11 cellular contexts compared by ENCODE assay signal in the genomic region with DNA sequence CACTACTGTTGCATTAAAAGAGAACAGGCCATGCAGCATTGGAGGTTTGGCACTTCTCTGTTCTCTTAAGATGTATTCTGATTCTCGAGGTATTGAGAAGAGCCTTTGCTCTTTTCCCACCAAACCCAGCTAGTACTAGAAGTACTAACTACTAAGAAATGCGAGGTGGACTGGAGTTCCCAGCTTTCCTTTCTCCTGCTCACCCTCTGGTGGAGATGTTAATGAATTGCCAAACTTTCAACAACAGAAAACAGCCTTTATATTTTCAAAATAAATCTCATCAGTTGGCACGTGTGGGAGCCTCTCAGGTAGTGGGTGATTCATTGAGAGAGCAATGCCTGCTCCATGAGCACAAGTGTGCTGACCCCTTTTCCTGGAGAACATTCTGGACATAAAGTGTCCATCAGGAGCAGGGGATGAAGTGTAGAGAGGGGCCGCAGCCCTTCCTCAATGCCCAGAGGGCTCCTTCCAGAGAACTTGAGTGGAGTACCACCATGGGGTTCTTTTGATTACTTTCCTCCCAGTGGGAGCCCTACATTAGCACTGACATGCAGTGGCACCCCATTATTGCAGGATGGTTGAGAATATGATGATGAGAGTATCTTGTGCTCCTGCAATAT. TPM values are rescaled to one million over a fixed set of nuclear protein-coding genes. Genes with fewer than 3 reads are reported as not detected.
DNase-seq lines count a peak whose midpoint lies in the region; ATAC-seq and TF ChIP-seq lines count a peak whose summit lies in the region.
"Had no signal": no experiment of that assay in that cellular context is flagged by ENCODE, and none has a peak within 500 bp of the region (broad histone marks: within the 10 kb centered on the region; RNA-seq: fewer than 3 reads in every experiment).

No MANE protein-coding gene starts in this region.

- H3K4me1 ChIP-seq in Panc1 (ENCODE audit: control insufficient read depth, insufficient read depth, low read length), result peaks cover 10% of the 10 kb centered on the region
- no peaks in the 10 kb centered on the region for H3K4me1 ChIP-seq in fibroblast of lung (ENCODE audit: control insufficient read depth, extremely low read depth, insufficient read depth, low read length)
- no peaks in the 10 kb centered on the region for H3K4me1 ChIP-seq in mucosa of descending colon (ENCODE audit: low read depth)

- H3K36me3 ChIP-seq in Panc1 (ENCODE audit: control insufficient read depth, insufficient read depth, low read length), result no peaks in the 10 kb centered on the region
- no peaks in the 10 kb centered on the region for H3K36me3 ChIP-seq in fibroblast of lung (ENCODE audit: control insufficient read depth, insufficient read depth, low read length)
- H3K36me3 ChIP-seq in mucosa of descending colon (ENCODE audit: low read depth), result no peaks in the 10 kb centered on the region

- H3K4me2 ChIP-seq in fibroblast of lung (ENCODE audit: extremely low read depth, insufficient read depth, low read length), result no peak overlapping the region

- no peaks in the 10 kb centered on the region for H4K20me1 ChIP-seq in fibroblast of lung (ENCODE audit: control insufficient read depth, extremely low read depth, insufficient read depth, low read length)

- DNase-seq in A172 (ENCODE audit: low spot score) (peak; percentile 74), GM12864 (ENCODE audit: low read depth) (no peak), Panc1 (ENCODE audit: low read depth, low spot score) (no peak), fibroblast of lung (ENCODE audit: low read depth in 2 of 2) (peak; percentile 53 to 60), head of caudate nucleus (no peak), mucosa of descending colon (no peak), DMS153 treated with DMSO at 0.1 percent for 48 hours (lab: John Stamatoyannopoulos, UW; ENCODE audit: unreplicated experiment) (no peak)
- no peak for DNase-seq in stimulated activated CD8-positive, alpha-beta memory T cell treated with anti-CD3 and anti-CD28 coated beads, Interleukin-4, amount 100 ng/mL, for 48 hours
- DNase-seq: activated CD4-positive, alpha-beta T cell treated with anti-CD3 and anti-CD28 coated beads, Interleukin-2, amount 50 U/mL, for 48 hours; effector memory CD4-positive, alpha-beta T cell; nucleus accumbens had no signal

- CTCF ChIA-PET in Panc1 (lab: Charles Lee), result interaction anchor here (0.6 to 1.1 kb wide), 5 partner anchors 11 to 254 kb away, joined by 3 to 4 read pairs (median 3); no protein-coding TSS in a partner anchor

- POLR2A ChIA-PET in Panc1 (lab: Charles Lee), result interaction anchor here (0.6 kb wide), 1 partner anchor 401 kb away, joined by 3 read pairs; no protein-coding TSS in a partner anchor

- H3K27me3 ChIP-seq in Panc1 (ENCODE audit: control insufficient read depth, insufficient read depth, low read length) (no peaks in the 10 kb centered on the region), fibroblast of lung (ENCODE audit: control insufficient read depth, insufficient read depth, low read length) (peaks cover 15% of the 10 kb centered on the region)

- H2AFZ ChIP-seq in fibroblast of lung (ENCODE audit: low read length), result no peak overlapping the region

- no TSS peak for BruUV-seq in Panc1 (replicated peaks; lab: Mats Ljungman, UMichigan)

- in situ Hi-C loops in Panc1 (cut with HindIII; ENCODE audit: low pct_unique_long_range_greater_than_20kb, low sequenced_read_pairs), result no loop called here

- no peaks in the 10 kb centered on the region for H3K9me3 ChIP-seq in Panc1 (ENCODE audit: control insufficient read depth, insufficient read depth, low read depth, low read length)
- no peaks in the 10 kb centered on the region for H3K9me3 ChIP-seq in fibroblast of lung (ENCODE audit: control insufficient read depth, insufficient read depth, low read depth, low read length)
- no peaks in the 10 kb centered on the region for H3K9me3 ChIP-seq in mucosa of descending colon

- intact Hi-C loops in Panc1 (cut with micrococcal nuclease; ENCODE audit: unreplicated experiment) (loop anchor here (5.0 to 10.0 kb wide), 3 partner anchors 146 to 294 kb away; no protein-coding TSS in a partner anchor), head of caudate nucleus (cut with DNase I) (loop anchor here (5.0 kb wide), 1 partner anchor 234 kb away; no protein-coding TSS in a partner anchor), mucosa of descending colon (cut with DNase I, micrococcal nuclease) (loop anchor here (5.0 to 10.0 kb wide), 3 partner anchors 76 to 234 kb away; no protein-coding TSS in a partner anchor)

- H3K79me2 ChIP-seq in fibroblast of lung (ENCODE audit: control insufficient read depth, insufficient read depth, low read length), result no peaks in the 10 kb centered on the region

- no peak overlapping the region for H3K4me3 ChIP-seq in GM12864 (ENCODE audit: low read depth, low read length)
- H3K4me3 ChIP-seq in Panc1 (ENCODE audit: low read depth in 2 of 2, low read length in 2 of 2), result no peak overlapping the region
- no peak overlapping the region for H3K4me3 ChIP-seq in fibroblast of lung (replicated peaks in 1 of 4; ENCODE audit: control extremely low read depth in 1 of 4, insufficient read depth in 1 of 4, low read depth in 3 of 4, low read length in 4 of 4)
- no peak overlapping the region for H3K4me3 ChIP-seq in mucosa of descending colon

- no peak for ATAC-seq in Panc1
- ATAC-seq in mucosa of descending colon, result no peak

- H3K27ac ChIP-seq in Panc1 (ENCODE audit: low read length) (no peak overlapping the region; the same call in 1 of the 2 replicates), fibroblast of lung (ENCODE audit: insufficient read depth, low read length) (no peak overlapping the region)

- TF ChIP-seq CTCF in GM12864 (IDR thresholded peaks at IDR 0.05; ENCODE audit: low read depth, low read length, missing control alignments), result peak; percentile 5
- TF ChIP-seq CTCF in Panc1 (IDR thresholded peaks at IDR 0.05), result peak; percentile 76
- TF ChIP-seq CTCF in fibroblast of lung (conservative IDR thresholded peaks at IDR 0.05 in 1 of 2, IDR thresholded peaks at IDR 0.05 in 1 of 2; ENCODE audit: low read depth in 1 of 2, low read length in 2 of 2), result peak; percentile 58 to 68
- TF ChIP-seq CTCF in mucosa of descending colon (IDR thresholded peaks at IDR 0.05), result no peak

- no peak overlapping the region for H3K9ac ChIP-seq in fibroblast of lung (ENCODE audit: insufficient read depth, low read length)

RNA-seq across cellular contexts. Expression of gene TMEM174, which starts 45.7 kb away (rescaled TPM):
- not detected in 2 replicates for total RNA-seq in A172 (2014; rRNA removed; shearing (Covaris generic))
- total RNA-seq in Panc1 (2021; ENCODE audit: unreplicated experiment) (not detected), fibroblast of lung (not detected in 2 replicates), mucosa of descending colon (not detected)
- polyA plus RNA-seq in Panc1 (2012; ENCODE audit: insufficient read length), result not detected
- not detected in 2 replicates for polyA plus RNA-seq in fibroblast of lung
- polyA plus RNA-seq in fibroblast of lung (2012), result not detected in 2 replicates
- polyA minus RNA-seq in fibroblast of lung (ENCODE audit: low replicate concordance), result not detected in 2 replicates

Comparison
In these comparisons a context has a peak if more than half of its experiments do, and no peak if none do; other contexts are left out.
1. DNase-seq: peak in A172 (single experiment) and fibroblast of lung (2 of 2); none in GM12864 (single experiment), Panc1 (single experiment), head of caudate nucleus (0 of 42), mucosa of descending colon (0 of 3), stimulated activated CD8-positive, alpha-beta memory T cell treated with anti-CD3 and anti-CD28 coated beads, Interleukin-4, amount 100 ng/mL, for 48 hours (single experiment) and DMS153 treated with DMSO at 0.1 percent for 48 hours (single experiment).